Comparison of ENCODE assay signal across 27 cellular contexts in the genomic region with DNA sequence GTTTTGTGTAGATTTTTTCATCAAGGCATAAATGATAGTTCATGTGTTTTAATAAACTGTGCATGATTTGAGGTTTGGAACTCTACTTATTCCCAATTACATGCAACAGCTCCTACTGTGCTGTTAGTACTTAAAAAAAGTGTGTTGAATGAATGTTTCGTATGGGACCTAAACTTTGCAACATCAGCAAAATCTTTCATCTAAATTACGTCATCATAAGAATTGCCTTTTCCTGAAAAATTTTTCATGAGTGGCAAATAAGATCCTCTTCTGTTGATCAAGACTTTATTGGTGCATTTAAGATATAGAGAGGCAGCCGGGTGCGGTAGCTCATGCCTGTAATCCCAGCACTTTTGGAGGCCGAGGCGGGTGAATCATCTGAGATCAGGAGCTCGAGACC.
"Had no signal": no experiment of that assay in that cellular context is flagged by ENCODE, and none has a peak within 500 bp of the region (broad histone marks: within the 10 kb centered on the region; RNA-seq: fewer than 3 reads in every experiment).

No MANE protein-coding gene starts in this region.

- FAIRE-seq: endometrium, islet of Langerhans, keratinocyte had no signal

- H3K4me3 Mint-ChIP-seq: dendritic cell treated with granulocyte-macrophage colony-stimulating factor and Interleukin-4, amounts not matched to agents 40 ng/mL and 50 ng/mL, for 4 days; effector memory CD8-positive, alpha-beta T cell; endodermal cell; mesothelial cell of epicardium; naive B cell had no signal

- H3K4me3 ChIP-seq: colonic mucosa, esophagus squamous epithelium, gastrocnemius medialis, heart right ventricle, left lung, lower lobe of right lung, mucosa of descending colon had no signal

- H3K27me3 ChIP-seq: colonic mucosa, esophagus squamous epithelium, gastrocnemius medialis, heart right ventricle, left lung had no signal

- ATAC-seq: effector memory CD8-positive, alpha-beta T cell; esophagus mucosa; gastrocnemius medialis; heart right ventricle; left cardiac atrium; left lung; left ventricle myocardium superior; lower lobe of right lung; mucosa of descending colon had no signal

- H3K9me3 ChIP-seq: colonic mucosa, esophagus squamous epithelium, gastrocnemius medialis, heart right ventricle, lower lobe of right lung, mucosa of descending colon had no signal

- DNase-seq: colonic mucosa; cortex of kidney; effector CD8-positive, alpha-beta T cell; effector memory CD8-positive, alpha-beta T cell; endodermal cell; erythroblast; esophagus squamous epithelium; foreskin fibroblast; foreskin melanocyte; gastrocnemius medialis; head of caudate nucleus; heart right ventricle; hippocampal formation; left cardiac atrium; left lung; left ventricle myocardium superior; lower lobe of right lung; mesenchymal stem cell; mucosa of descending colon; naive B cell had no signal

- H3K27ac Mint-ChIP-seq: dendritic cell treated with granulocyte-macrophage colony-stimulating factor and Interleukin-4, amounts not matched to agents 40 ng/mL and 50 ng/mL, for 4 days; effector memory CD8-positive, alpha-beta T cell; endodermal cell; mesothelial cell of epicardium; naive B cell had no signal

- H3K27ac ChIP-seq: colonic mucosa, epithelial cell of prostate, esophagus squamous epithelium, gastrocnemius medialis, heart right ventricle, left lung, lower lobe of right lung had no signal

- H3K36me3 ChIP-seq: colonic mucosa, esophagus squamous epithelium, gastrocnemius medialis, heart right ventricle, left lung, lower lobe of right lung had no signal

- H3K4me1 ChIP-seq: colonic mucosa, esophagus squamous epithelium, gastrocnemius medialis, heart right ventricle, left lung, lower lobe of right lung had no signal

- H3K9me3 Mint-ChIP-seq: endodermal cell, mesothelial cell of epicardium had no signal

- H3K36me3 Mint-ChIP-seq: mesothelial cell of epicardium, naive B cell had no signal

- H3K4me1 Mint-ChIP-seq: endodermal cell, naive B cell had no signal

- H3K27me3 Mint-ChIP-seq: dendritic cell treated with granulocyte-macrophage colony-stimulating factor and Interleukin-4, amounts not matched to agents 40 ng/mL and 50 ng/mL, for 4 days; effector memory CD8-positive, alpha-beta T cell had no signal
